Comparison of ENCODE assay signal across 8 cellular contexts in the genomic region with DNA sequence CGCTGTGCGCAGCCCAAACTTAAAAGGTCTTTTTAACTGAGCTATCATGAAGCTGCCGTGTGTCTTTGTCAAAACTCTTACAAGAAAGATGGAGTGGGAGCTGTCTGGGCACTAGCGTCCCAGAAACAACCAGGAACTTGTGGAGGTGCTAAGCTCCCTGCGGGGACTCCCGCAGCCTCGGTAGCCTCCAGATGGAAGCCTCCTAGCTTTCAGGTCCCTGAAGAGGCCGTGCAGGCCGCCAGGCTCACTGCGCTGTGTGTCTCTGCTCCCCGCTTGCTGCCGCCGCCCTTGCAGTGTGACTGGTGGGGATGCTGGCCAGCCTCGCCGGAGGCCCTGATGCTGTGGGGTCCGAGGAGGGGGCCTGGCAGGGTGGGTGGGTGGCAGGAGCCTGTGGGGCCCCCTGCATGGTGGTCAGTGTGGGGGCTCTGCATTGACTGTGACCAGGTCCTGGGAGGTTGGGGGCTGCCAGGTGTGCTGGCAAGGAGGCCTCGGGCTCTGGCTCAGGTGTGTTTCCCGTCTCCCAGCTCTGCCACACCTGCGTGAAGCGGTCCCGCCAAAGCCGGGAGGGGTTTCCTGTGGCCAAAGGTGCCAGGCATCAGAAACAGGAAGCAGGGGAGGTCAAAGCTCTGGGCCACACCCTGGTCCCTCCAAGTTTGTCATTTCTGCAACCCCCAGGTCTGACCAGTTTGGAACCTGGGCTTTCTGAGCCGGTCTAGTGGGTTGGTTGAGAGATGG. TPM values are rescaled to one million over a fixed set of nuclear protein-coding genes. Genes with fewer than 3 reads are reported as not detected.
DNase-seq lines count a peak whose midpoint lies in the region; ATAC-seq, FAIRE-seq and TF ChIP-seq lines count a peak whose summit lies in the region.

No MANE protein-coding gene starts in this region.

- H3K79me2 ChIP-seq in Loucy (ENCODE audit: insufficient read depth, low read length): peaks cover 47% of the 10 kb centered on the region

- DNase-seq in bronchial epithelial cell (ENCODE audit: low read depth): no peak
- peak; percentile 24 to 28 for DNase-seq in lung microvascular endothelial cell (ENCODE audit: low read depth in 2 of 2)
- DNase-seq in aorta: peak in 1 of 2 donors; percentile 49
- no peak for DNase-seq in H54 (ENCODE audit: insufficient read length, low spot score)
- no peak for DNase-seq in GDM1 (lab: John Stamatoyannopoulos, UW)
- DNase-seq in mesenteric fat pad (ENCODE audit: low spot score): no peak

- no peak overlapping the region for H2AFZ ChIP-seq in Loucy (ENCODE audit: low read length)

- intact Hi-C loops in aorta (cut with DNase I): no loop called here

- TF ChIP-seq POLR2A in H54 (IDR thresholded peaks at IDR 0.05; ENCODE audit: low read depth, low read length): no peak

- H3K36me3 ChIP-seq in Loucy (ENCODE audit: insufficient read depth, low read length) (no peaks in the 10 kb centered on the region), bronchial epithelial cell (ENCODE audit: control insufficient read depth, insufficient read depth, low read length) (peaks cover 1% of the 10 kb centered on the region), aorta (ENCODE audit: control insufficient read depth in 1 of 2, insufficient read depth in 2 of 2, low read length in 1 of 2) (no peaks in the 10 kb centered on the region)

- TF ChIP-seq CTCF in C4-2B (conservative IDR thresholded peaks at IDR 0.05) (no peak), Loucy (conservative IDR thresholded peaks at IDR 0.05; ENCODE audit: low read length) (no peak), bronchial epithelial cell (IDR thresholded peaks at IDR 0.05; ENCODE audit: insufficient read depth, low read length, severe bottlenecking) (no peak)

- H3K4me3 ChIP-seq in Loucy (ENCODE audit: low read length, poor library complexity, severe bottlenecking) (peak overlapping the region; percentile 77), bronchial epithelial cell (ENCODE audit: low read depth, low read length) (peak overlapping the region; percentile 75), aorta (ENCODE audit: low read length in 2 of 2) (peak overlapping the region; percentile 58 to 68)

- H3F3A ChIP-seq in Loucy (ENCODE audit: low read depth): peaks cover 11% of the 10 kb centered on the region; the same call in 1 of the 2 replicates

- ATAC-seq in aorta (ENCODE audit: low FRiP score): no peak

- WGBS in aorta, 2 donors: 68% methylated on average over 23 of the region's 23 CpGs

- no peaks in the 10 kb centered on the region for H3K27me3 ChIP-seq in Loucy (ENCODE audit: insufficient read depth, low read length, poor library complexity, severe bottlenecking)
- H3K27me3 ChIP-seq in bronchial epithelial cell (ENCODE audit: control insufficient read depth, insufficient read depth, low read length): no peaks in the 10 kb centered on the region
- H3K27me3 ChIP-seq in aorta (ENCODE audit: control insufficient read depth in 1 of 2, insufficient read depth in 2 of 2, low read length in 1 of 2): no peaks in the 10 kb centered on the region

- peaks cover 22% of the 10 kb centered on the region for H4K20me1 ChIP-seq in Loucy (ENCODE audit: insufficient read depth, low read length, poor library complexity, severe bottlenecking)

- H3K27ac ChIP-seq in C4-2B (peak overlapping the region; percentile 87), aorta (ENCODE audit: low read depth in 1 of 2, low read length in 2 of 2) (no peak overlapping the region)

- FAIRE-seq in bronchial epithelial cell (lab: Jason Lieb, UNC): peak; percentile 23
- FAIRE-seq in H54 (lab: Jason Lieb, UNC): no peak

- H3K4me2 ChIP-seq in Loucy (ENCODE audit: low read depth, low read length, poor library complexity, severe bottlenecking): peak overlapping the region; percentile 80

- peaks cover 41% of the 10 kb centered on the region for H3K4me1 ChIP-seq in Loucy (ENCODE audit: insufficient read depth, low read length, poor library complexity, severe bottlenecking)
- no peaks in the 10 kb centered on the region for H3K4me1 ChIP-seq in aorta (ENCODE audit: control insufficient read depth in 1 of 2, insufficient read depth in 2 of 2, low read length in 2 of 2)

- H3K9me2 ChIP-seq in Loucy (replicated peaks; ENCODE audit: low read depth, low read length): no peaks in the 10 kb centered on the region

- no peaks in the 10 kb centered on the region for H3K9me3 ChIP-seq in Loucy (ENCODE audit: insufficient read depth, low read depth, low read length)
- no peaks in the 10 kb centered on the region for H3K9me3 ChIP-seq in aorta (ENCODE audit: control insufficient read depth, low read length)

- H3K9ac ChIP-seq in Loucy (ENCODE audit: low read depth, low read length, poor library complexity, severe bottlenecking): peak overlapping the region; percentile 92

RNA-seq across cellular contexts. Expression of gene TRABD, which starts 1.2 kb away (rescaled TPM):
- total RNA-seq in bronchial epithelial cell: 38.3 and 43.7 TPM in 2 replicates
- total RNA-seq in lung microvascular endothelial cell: 11.3 and 13.7 TPM in 2 replicates
- total RNA-seq in aorta: 10 to 100 TPM; 27.1 to 33.4 TPM
- polyA plus RNA-seq in aorta: 10 to 100 TPM; 13.5 to 53.2 TPM
- total RNA-seq in mesenteric fat pad: 42.3 TPM

RNA-seq across cellular contexts. Expression of gene SELENOO, which starts 13.9 kb away (rescaled TPM):
- total RNA-seq in bronchial epithelial cell (20.8 and 25.7 TPM in 2 replicates), lung microvascular endothelial cell (14.1 and 14.4 TPM in 2 replicates), aorta (10 to 100 TPM; 14.2 to 21.6 TPM), mesenteric fat pad (23.8 TPM)
- polyA plus RNA-seq in aorta: 100 to 1,000 TPM in 1 of 2 donors, 10 to 100 TPM in 1; 11.6 to 105 TPM

RNA-seq across cellular contexts. Expression of gene PANX2, which starts 16.4 kb away (rescaled TPM):
- 0.26 and 0.77 TPM in 2 replicates for total RNA-seq in bronchial epithelial cell
- total RNA-seq in lung microvascular endothelial cell: 0.40 and 0.44 TPM in 2 replicates
- total RNA-seq in aorta: 1 to 10 TPM in 1 of 2 donors, under 1 TPM in 1; 0.62 to 1.2 TPM
- polyA plus RNA-seq in aorta: 1 to 10 TPM in 1 of 2 donors, under 1 TPM in 1; 0.97 to 1.4 TPM
- 1.9 TPM for total RNA-seq in mesenteric fat pad

RNA-seq across cellular contexts. Expression of gene TUBGCP6, which starts 57.9 kb away (rescaled TPM):
- total RNA-seq in bronchial epithelial cell (18.2 TPM in 2 replicates), lung microvascular endothelial cell (11.8 and 21.2 TPM in 2 replicates), aorta (10 to 100 TPM; 29.0 to 49.5 TPM), mesenteric fat pad (27.6 TPM)
- polyA plus RNA-seq in aorta: 100 to 1,000 TPM in 1 of 2 donors, 1 to 10 TPM in 1; 7.0 to 134 TPM

Comparison
In these comparisons a context has a peak if more than half of its experiments do, and no peak if none do; other contexts are left out.
1. DNase-seq: peak in lung microvascular endothelial cell (2 of 2); none in bronchial epithelial cell (single experiment), H54 (single experiment), GDM1 (single experiment) and mesenteric fat pad (single experiment).
2. Peak in every context shown above with its lines, with median percentiles within 50 percentile points of each other: H3K4me3 ChIP-seq.